ENCODE assay signal across 9 cellular contexts in genomic region chr3:44339990-44340389, GRCh38. TPM values are rescaled to one million over a fixed set of nuclear protein-coding genes. Genes with fewer than 3 reads are reported as not detected.
A peak's percentile ranks its signal among the peaks of the same experiment; 100 is the strongest.
DNase-seq lines count a peak whose midpoint lies in the region; ATAC-seq, FAIRE-seq and TF ChIP-seq lines count a peak whose summit lies in the region.
"Had no signal": no experiment of that assay in that cellular context is flagged by ENCODE, and none has a peak within 500 bp of the region (broad histone marks: within the 10 kb centered on the region; RNA-seq: fewer than 3 reads in every experiment).

No MANE protein-coding gene starts in this region.

- POLR2A ChIA-PET in activated CD4-positive, alpha-beta T cell treated with anti-CD3 and anti-CD28 coated beads for 36 hours (lab: Charles Lee): no interaction called here
- POLR2A ChIA-PET in activated CD4-positive, alpha-beta memory T cell treated with anti-CD3 and anti-CD28 coated beads, Interleukin-2, amount 10 ng/mL, durations not matched to agents 7 days and 5 days (lab: Charles Lee): interaction anchor here (2.6 to 3.5 kb wide), 3 partner anchors 137 to 285 kb away, joined by 16 to 26 read pairs (median 19); partner anchors contain the start of genes ZNF197 and ZNF445

- H3K9me3 ChIP-seq in iPS-15b (ENCODE audit: control insufficient read depth, insufficient read depth, low read length): no peaks in the 10 kb centered on the region
- no peaks in the 10 kb centered on the region for H3K9me3 ChIP-seq in stomach

- intact Hi-C loops in activated CD4-positive, alpha-beta T cell treated with anti-CD3 and anti-CD28 coated beads for 36 hours (cut with DNase I, micrococcal nuclease): loop anchor here (2.0 to 5.0 kb wide), 3 partner anchors 172 to 649 kb away; partner anchors contain the start of gene ABHD5 (in 1 of the 2)
- intact Hi-C loops in stomach (cut with DNase I; ENCODE audit: low total_unique reads): no loop called here

- TF ChIP-seq CTCF in stomach (IDR thresholded peaks at IDR 0.05): no peak

- 66 to 80% (median 70%) methylated on average over 3 of the region's 3 CpGs for WGBS in stomach, 5 donors

- H3K27ac Mint-ChIP-seq in activated CD4-positive, alpha-beta T cell treated with anti-CD3 and anti-CD28 coated beads for 36 hours: peak overlapping the region; percentile 87
- no peak overlapping the region for H3K27ac Mint-ChIP-seq in activated CD4-positive, alpha-beta memory T cell treated with anti-CD3 and anti-CD28 coated beads, Interleukin-2, amount 10 ng/mL, durations not matched to agents 7 days and 5 days

- FAIRE-seq in HTR-8/SVneo (lab: Jason Lieb, UNC): no peak

- no peaks in the 10 kb centered on the region for H3K36me3 ChIP-seq in iPS-15b (ENCODE audit: control insufficient read depth, insufficient read depth, low read length)
- H3K36me3 ChIP-seq in stomach: no peaks in the 10 kb centered on the region

- H3K4me3 ChIP-seq in iPS-15b (ENCODE audit: low read depth, low read length) (peak overlapping the region; percentile 84), stomach (peak overlapping the region; percentile 58 to 78 (median 68))

- H3K27ac ChIP-seq in stomach: peak overlapping the region in 4 of 5 donors; percentile 16 to 99 (median 94)

- peaks cover 3% of the 10 kb centered on the region for H3K36me3 Mint-ChIP-seq in activated CD4-positive, alpha-beta T cell treated with anti-CD3 and anti-CD28 coated beads for 36 hours (ENCODE audit: low read depth)
- H3K36me3 Mint-ChIP-seq in activated CD4-positive, alpha-beta memory T cell treated with anti-CD3 and anti-CD28 coated beads, Interleukin-2, amount 10 ng/mL, durations not matched to agents 7 days and 5 days (ENCODE audit: low read depth): peaks cover 5% of the 10 kb centered on the region

- DNase-seq in activated CD4-positive, alpha-beta T cell treated with anti-CD3 and anti-CD28 coated beads for 36 hours: no peak
- no peak for DNase-seq in activated CD4-positive, alpha-beta T cell treated with anti-CD3 and anti-CD28 coated beads, Interleukin-2, amount 50 U/mL, for 48 hours
- no peak for DNase-seq in activated CD4-positive, alpha-beta memory T cell treated with anti-CD3 and anti-CD28 coated beads, Interleukin-2, amount 10 ng/mL, durations not matched to agents 7 days and 5 days
- DNase-seq in stomach (no peak), HTR-8/SVneo (ENCODE audit: insufficient read length, low spot score) (no peak), A172 (ENCODE audit: low spot score) (no peak)
- DNase-seq: NCI-H510A had no signal

- no peak for TF ChIP-seq POLR2A in stomach (IDR thresholded peaks at IDR 0.05)

- no peaks in the 10 kb centered on the region for H3K27me3 Mint-ChIP-seq in activated CD4-positive, alpha-beta T cell treated with anti-CD3 and anti-CD28 coated beads for 36 hours
- peaks cover 1% of the 10 kb centered on the region for H3K27me3 Mint-ChIP-seq in activated CD4-positive, alpha-beta memory T cell treated with anti-CD3 and anti-CD28 coated beads, Interleukin-2, amount 10 ng/mL, durations not matched to agents 7 days and 5 days

- peaks cover 18% of the 10 kb centered on the region for H3K4me1 Mint-ChIP-seq in activated CD4-positive, alpha-beta T cell treated with anti-CD3 and anti-CD28 coated beads for 36 hours
- H3K4me1 Mint-ChIP-seq in activated CD4-positive, alpha-beta memory T cell treated with anti-CD3 and anti-CD28 coated beads, Interleukin-2, amount 10 ng/mL, durations not matched to agents 7 days and 5 days: peaks cover 24% of the 10 kb centered on the region

- CTCF ChIA-PET in activated CD4-positive, alpha-beta T cell treated with anti-CD3 and anti-CD28 coated beads for 36 hours (lab: Charles Lee): interaction anchor here (0.7 to 3.6 kb wide), 2 partner anchors 17 to 543 kb away, joined by 4 to 16 read pairs; no protein-coding TSS in a partner anchor
- CTCF ChIA-PET in activated CD4-positive, alpha-beta memory T cell treated with anti-CD3 and anti-CD28 coated beads, Interleukin-2, amount 10 ng/mL, durations not matched to agents 7 days and 5 days (lab: Charles Lee): no interaction called here

- H3K27me3 ChIP-seq in iPS-15b (ENCODE audit: control insufficient read depth, insufficient read depth, low read length) (no peaks in the 10 kb centered on the region), stomach (no peaks in the 10 kb centered on the region)

- no peak for TF ChIP-seq EP300 in stomach (IDR thresholded peaks at IDR 0.05)

- H3K9ac ChIP-seq in iPS-15b (ENCODE audit: low read depth, low read length): no peak overlapping the region

- no peaks in the 10 kb centered on the region for H3K4me1 ChIP-seq in iPS-15b (ENCODE audit: control insufficient read depth, insufficient read depth, low read length)
- peaks cover 11 to 50% (median 28%) of the 10 kb centered on the region in 4 donors for H3K4me1 ChIP-seq in stomach

- peak overlapping the region; percentile 90 for H3K4me3 Mint-ChIP-seq in activated CD4-positive, alpha-beta T cell treated with anti-CD3 and anti-CD28 coated beads for 36 hours
- peak overlapping the region; percentile 95 for H3K4me3 Mint-ChIP-seq in activated CD4-positive, alpha-beta memory T cell treated with anti-CD3 and anti-CD28 coated beads, Interleukin-2, amount 10 ng/mL, durations not matched to agents 7 days and 5 days

- no peaks in the 10 kb centered on the region for H3K9me3 Mint-ChIP-seq in activated CD4-positive, alpha-beta T cell treated with anti-CD3 and anti-CD28 coated beads for 36 hours (ENCODE audit: low read depth)
- H3K9me3 Mint-ChIP-seq in activated CD4-positive, alpha-beta memory T cell treated with anti-CD3 and anti-CD28 coated beads, Interleukin-2, amount 10 ng/mL, durations not matched to agents 7 days and 5 days: no peaks in the 10 kb centered on the region

- no peak for ATAC-seq in activated CD4-positive, alpha-beta T cell treated with anti-CD3 and anti-CD28 coated beads for 36 hours
- ATAC-seq in GM21367 (IDR thresholded peaks at IDR 0.05; ENCODE audit: unreplicated experiment): no peak

RNA-seq across cellular contexts. Expression of gene TCAIM, which starts 1.4 kb away (rescaled TPM):
- total RNA-seq in activated CD4-positive, alpha-beta T cell treated with anti-CD3 and anti-CD28 coated beads for 36 hours: 10 to 100 TPM; 14.8 to 17.0 TPM
- 10 to 100 TPM; 19.3 to 19.4 TPM for total RNA-seq in activated CD4-positive, alpha-beta memory T cell treated with anti-CD3 and anti-CD28 coated beads, Interleukin-2, amount 10 ng/mL, durations not matched to agents 7 days and 5 days
- total RNA-seq in stomach: 10 to 100 TPM; 10.7 to 42.6 (median 13.3) TPM
- 10 to 100 TPM in 2 of 3 donors, 1 to 10 TPM in 1; 9.8 to 23.4 (median 12.6) TPM for polyA plus RNA-seq in stomach
- 22.9 and 27.6 TPM in 2 replicates for total RNA-seq in A172 (2014; rRNA removed; shearing (Covaris generic))
